1 cellular context compared by ENCODE assay signal in the genomic region with DNA sequence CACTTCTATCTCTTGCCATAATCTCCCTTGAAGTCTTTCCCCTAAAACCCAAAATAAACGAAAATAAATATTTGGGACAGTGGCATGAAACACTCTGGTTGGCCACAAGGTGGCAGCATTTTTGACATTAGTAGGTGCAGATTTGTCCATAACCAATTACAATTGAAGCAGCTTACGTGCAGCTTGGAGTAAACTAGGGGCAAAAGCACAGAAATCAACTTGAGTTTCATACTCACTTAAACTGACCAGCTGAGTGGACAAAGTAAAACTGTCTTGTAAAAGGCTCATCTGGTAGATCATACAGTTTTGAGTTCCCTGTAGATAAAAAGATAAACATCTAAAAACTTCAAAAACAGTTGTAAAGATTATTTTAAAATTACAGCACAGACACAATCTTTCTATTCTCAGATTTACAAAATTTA.
TF ChIP-seq lines count a peak whose summit lies in the region.

No MANE protein-coding gene starts in this region.

TF ChIP-seq in K562, 482 proteins besides CTCF, POLR2A, EP300 and RAD21 (continued from another document):
- TF ChIP-seq, protein P1, sequence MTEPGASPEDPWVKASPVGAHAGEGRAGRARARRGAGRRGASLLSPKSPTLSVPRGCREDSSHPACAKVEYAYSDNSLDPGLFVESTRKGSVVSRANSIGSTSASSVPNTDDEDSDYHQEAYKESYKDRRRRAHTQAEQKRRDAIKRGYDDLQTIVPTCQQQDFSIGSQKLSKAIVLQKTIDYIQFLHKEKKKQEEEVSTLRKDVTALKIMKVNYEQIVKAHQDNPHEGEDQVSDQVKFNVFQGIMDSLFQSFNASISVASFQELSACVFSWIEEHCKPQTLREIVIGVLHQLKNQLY (CRISPR knock-in tag; conservative IDR thresholded peaks at IDR 0.05): no peak
- no peak for TF ChIP-seq HMGXB4 (CRISPR knock-in tag; IDR thresholded peaks at IDR 0.05)
- no peak for TF ChIP-seq ZNF699 (CRISPR knock-in tag; IDR thresholded peaks at IDR 0.05; ENCODE audit: insufficient replicate concordance)
- no peak for TF ChIP-seq ATF1 (CRISPR knock-in tag; IDR thresholded peaks at IDR 0.05)
- no peak for TF ChIP-seq ATF1 (tag; IDR thresholded peaks at IDR 0.05)
- no peak for TF ChIP-seq RFX7 (CRISPR knock-in tag; IDR thresholded peaks at IDR 0.05)
- no peak for TF ChIP-seq SAP30 (IDR thresholded peaks at IDR 0.05; ENCODE audit: borderline replicate concordance, insufficient read depth, low read depth, low read length, poor library complexity, severe bottlenecking)
- TF ChIP-seq ELK3 (CRISPR knock-in tag; IDR thresholded peaks at IDR 0.05): no peak
- TF ChIP-seq HOXB6 (CRISPR knock-in tag; IDR thresholded peaks at IDR 0.05; ENCODE audit: borderline replicate concordance): no peak
- TF ChIP-seq, protein P2, sequence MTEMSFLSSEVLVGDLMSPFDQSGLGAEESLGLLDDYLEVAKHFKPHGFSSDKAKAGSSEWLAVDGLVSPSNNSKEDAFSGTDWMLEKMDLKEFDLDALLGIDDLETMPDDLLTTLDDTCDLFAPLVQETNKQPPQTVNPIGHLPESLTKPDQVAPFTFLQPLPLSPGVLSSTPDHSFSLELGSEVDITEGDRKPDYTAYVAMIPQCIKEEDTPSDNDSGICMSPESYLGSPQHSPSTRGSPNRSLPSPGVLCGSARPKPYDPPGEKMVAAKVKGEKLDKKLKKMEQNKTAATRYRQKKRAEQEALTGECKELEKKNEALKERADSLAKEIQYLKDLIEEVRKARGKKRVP (CRISPR knock-in tag; IDR thresholded peaks at IDR 0.05): no peak
- no peak for TF ChIP-seq BRCA1 (IDR thresholded peaks at IDR 0.05)
- TF ChIP-seq BRCA1 (CRISPR knock-in tag; IDR thresholded peaks at IDR 0.05): no peak
- TF ChIP-seq EZH2 (IDR thresholded peaks at IDR 0.05; ENCODE audit: borderline replicate concordance, low read depth, low read length): no peak
- TF ChIP-seq XRCC4 (IDR thresholded peaks at IDR 0.05; ENCODE audit: extremely low read depth, insufficient read depth, insufficient read length): no peak
- TF ChIP-seq SAFB (IDR thresholded peaks at IDR 0.05; ENCODE audit: borderline replicate concordance, low read depth, low read length): no peak
- no peak for TF ChIP-seq TEAD1 (CRISPR knock-in tag; IDR thresholded peaks at IDR 0.05)
- no peak for TF ChIP-seq MTA2 (IDR thresholded peaks at IDR 0.05; ENCODE audit: low read depth)
- TF ChIP-seq VEZF1 (CRISPR knock-in tag; IDR thresholded peaks at IDR 0.05): no peak
- no peak for TF ChIP-seq BDP1 (IDR thresholded peaks at IDR 0.05; ENCODE audit: insufficient read depth, insufficient read length)
- no peak for TF ChIP-seq BMI1 (IDR thresholded peaks at IDR 0.05; ENCODE audit: low read length)
- TF ChIP-seq HMBOX1 (IDR thresholded peaks at IDR 0.05): no peak
- TF ChIP-seq TRIM25 (IDR thresholded peaks at IDR 0.05; ENCODE audit: borderline replicate concordance): no peak
- no peak for TF ChIP-seq POU5F1 (IDR thresholded peaks at IDR 0.05; ENCODE audit: borderline replicate concordance, low read depth, low read length, partially characterized antibody)
- TF ChIP-seq ZNF277 (CRISPR knock-in tag; IDR thresholded peaks at IDR 0.05; ENCODE audit: borderline replicate concordance): no peak
- no peak for TF ChIP-seq BRD4 (IDR thresholded peaks at IDR 0.05)
- 0 out of 2 replicates have a peak, but pooled peaks have one; percentile 23 for TF ChIP-seq GATAD2B (IDR thresholded peaks at IDR 0.05; ENCODE audit: borderline replicate concordance)
- TF ChIP-seq ELF1 (tag; IDR thresholded peaks at IDR 0.05): no peak
- no peak for TF ChIP-seq ZNF717 (CRISPR knock-in tag; IDR thresholded peaks at IDR 0.05)
- no peak for TF ChIP-seq ELF2 (CRISPR knock-in tag; IDR thresholded peaks at IDR 0.05)
- no peak for TF ChIP-seq DPF2 (IDR thresholded peaks at IDR 0.05)
- TF ChIP-seq REST (CRISPR knock-in tag; IDR thresholded peaks at IDR 0.05; ENCODE audit: low read depth): no peak
- no peak for TF ChIP-seq BRF1 (IDR thresholded peaks at IDR 0.05; ENCODE audit: borderline replicate concordance, extremely low read depth, insufficient read length)
- TF ChIP-seq ZNF253 (CRISPR knock-in tag; conservative IDR thresholded peaks at IDR 0.05): no peak
- peak; percentile 52 for TF ChIP-seq SMC3 (conservative IDR thresholded peaks at IDR 0.05; ENCODE audit: insufficient read depth, low read depth, low read length)
- no peak for TF ChIP-seq TBP (optimal IDR thresholded peaks at IDR 0.05; ENCODE audit: low read depth, low read length)
- TF ChIP-seq SREBF2 (CRISPR knock-in tag; IDR thresholded peaks at IDR 0.05): no peak
- TF ChIP-seq HMG20B (CRISPR knock-in tag; IDR thresholded peaks at IDR 0.05): no peak
- no peak for TF ChIP-seq ZEB2 (IDR thresholded peaks at IDR 0.05)
- no peak for TF ChIP-seq ZNF431 (CRISPR knock-in tag; IDR thresholded peaks at IDR 0.05)
- no peak for TF ChIP-seq EP400 (IDR thresholded peaks at IDR 0.05)
- no peak for TF ChIP-seq GTF3C2 (IDR thresholded peaks at IDR 0.05; ENCODE audit: borderline replicate concordance, extremely low read depth, insufficient read length)
- 0 out of 2 replicates have a peak, but pooled peaks have one; percentile 18 for TF ChIP-seq SMARCA4 (IDR thresholded peaks at IDR 0.05)
- no peak for TF ChIP-seq KDM1A (IDR thresholded peaks at IDR 0.05)
- no peak for TF ChIP-seq ASH1L (IDR thresholded peaks at IDR 0.05; ENCODE audit: borderline replicate concordance, low read depth, partially characterized antibody)
